ENCODE assay signal across 1 cellular context in the genomic region with DNA sequence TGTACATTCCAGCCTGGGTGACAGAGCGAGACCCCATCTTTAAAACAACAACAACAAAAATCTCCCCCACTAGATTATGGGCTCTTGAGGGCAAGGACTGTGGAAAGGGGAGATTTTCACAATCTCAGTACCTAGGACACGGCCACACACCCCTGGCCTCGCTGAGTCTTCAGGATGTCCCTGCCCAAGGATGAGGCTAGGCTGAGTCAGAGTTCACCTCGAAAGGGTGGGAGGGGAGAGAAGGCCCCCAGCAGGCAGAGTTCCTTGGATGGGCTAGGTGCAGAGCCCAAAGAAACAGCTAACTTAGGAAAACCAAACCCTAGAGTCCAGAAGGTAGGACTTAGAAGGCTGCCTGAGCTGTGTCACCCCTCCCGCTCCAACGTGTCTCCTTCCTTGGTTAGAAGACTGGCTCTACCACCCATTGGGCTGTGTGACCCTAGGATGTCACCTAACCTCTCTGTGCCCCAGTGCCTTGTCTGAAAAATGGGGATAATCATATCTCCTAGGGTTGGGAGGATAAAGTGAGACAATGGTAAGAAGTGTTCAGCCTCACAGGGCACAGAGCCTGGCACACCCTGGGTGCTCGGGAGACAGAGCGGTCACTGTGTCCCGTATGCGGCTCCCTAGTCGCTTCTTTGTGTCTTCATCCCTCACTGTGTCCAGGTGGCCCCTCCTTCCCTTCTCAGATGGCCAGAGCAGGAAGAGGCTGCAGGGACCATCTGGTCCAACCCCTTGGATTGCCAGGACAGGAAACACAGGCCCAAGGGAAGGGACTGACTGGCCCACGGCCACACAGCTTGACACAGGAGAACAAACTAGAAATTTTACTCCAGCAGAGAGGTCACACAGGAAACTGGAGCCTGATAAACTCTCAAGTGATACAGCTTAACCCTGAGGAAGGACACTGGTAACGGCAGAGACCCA.
TF ChIP-seq lines count a peak whose summit lies in the region.

No MANE protein-coding gene starts in this region.

TF ChIP-seq in endothelial cell of umbilical vein, 7 proteins besides CTCF, POLR2A, EP300 and RAD21 (continued from another document):
- TF ChIP-seq FOS (IDR thresholded peaks at IDR 0.05; ENCODE audit: borderline replicate concordance, insufficient read depth, low read length) (no peak), POLR2AphosphoS5 (IDR thresholded peaks at IDR 0.05; ENCODE audit: insufficient read depth, low read depth, low read length) (no peak), EZH2 (IDR thresholded peaks at IDR 0.05; ENCODE audit: borderline replicate concordance, low read depth, low read length, severe bottlenecking) (no peak), JUN (IDR thresholded peaks at IDR 0.05; ENCODE audit: borderline replicate concordance, insufficient read depth, insufficient read length, low read depth) (no peak)
